13 cellular contexts compared by ENCODE assay signal in genomic region chr15:63291507-63291906, GRCh38. TPM values are rescaled to one million over a fixed set of nuclear protein-coding genes. Genes with fewer than 3 reads are reported as not detected.
DNase-seq lines count a peak whose midpoint lies in the region; ATAC-seq, FAIRE-seq and TF ChIP-seq lines count a peak whose summit lies in the region.
"Had no signal": no experiment of that assay in that cellular context is flagged by ENCODE, and none has a peak within 500 bp of the region (broad histone marks: within the 10 kb centered on the region; RNA-seq: fewer than 3 reads in every experiment).

No MANE protein-coding gene starts in this region.

- intact Hi-C loops in pancreas (cut with DNase I) (loop anchor here in 2 of 3 donors (5.0 to 10.0 kb wide), 2 partner anchors 116 to 123 kb away; no protein-coding TSS in a partner anchor), sigmoid colon (cut with DNase I) (no loop called here)

- no peak for FAIRE-seq in pancreas (lab: Jason Lieb, UNC)

- peak; percentile 60 for DNase-seq in H4 (ENCODE audit: low spot score)
- peak; percentile 48 for DNase-seq in amniotic stem cell (lab: John Stamatoyannopoulos, UW)
- peak; percentile 52 for DNase-seq in glomerular visceral epithelial cell (ENCODE audit: extremely low spot score)
- peak; percentile 76 for DNase-seq in smooth muscle cell of the brain vasculature (ENCODE audit: low read depth, low spot score)
- no peak for DNase-seq in 8988T
- DNase-seq in pancreas: no peak
- DNase-seq in caudate nucleus (lab: John Stamatoyannopoulos, UW): no peak
- DNase-seq in sigmoid colon: no peak
- DNase-seq: DMS79, GOT3, naive B cell, NCI-H69, transverse colon had no signal

- no peak for TF ChIP-seq POLR2A in sigmoid colon (IDR thresholded peaks at IDR 0.05)

- peak overlapping the region in 1 of 4 donors; percentile 3 for H3K27ac ChIP-seq in pancreas
- H3K27ac ChIP-seq in caudate nucleus (ENCODE audit: low read depth, low read length): no peak overlapping the region
- H3K27ac ChIP-seq in sigmoid colon: no peak overlapping the region
- H3K27ac ChIP-seq: transverse colon had no signal

- no peak for ATAC-seq in pancreas

- no peak overlapping the region for H3K4me3 ChIP-seq in pancreas
- no peak overlapping the region for H3K4me3 ChIP-seq in sigmoid colon
- H3K4me3 ChIP-seq: transverse colon had no signal

- H3K4me1 ChIP-seq in pancreas (no peaks in the 10 kb centered on the region), sigmoid colon (peaks cover 0 to 9% (median 0%) of the 10 kb centered on the region in 4 donors)

- TF ChIP-seq EP300 in sigmoid colon (IDR thresholded peaks at IDR 0.05): no peak

- H3K9me3 ChIP-seq in pancreas: no peaks in the 10 kb centered on the region
- H3K9me3 ChIP-seq in sigmoid colon: no peaks in the 10 kb centered on the region
- H3K9me3 ChIP-seq: transverse colon had no signal

- H3K36me3 ChIP-seq in pancreas: no peaks in the 10 kb centered on the region
- H3K36me3 ChIP-seq in sigmoid colon: peaks cover 0 to 53% (median 5%) of the 10 kb centered on the region in 4 donors
- H3K36me3 ChIP-seq: transverse colon had no signal

- H3K27me3 ChIP-seq in pancreas (no peaks in the 10 kb centered on the region), sigmoid colon (no peaks in the 10 kb centered on the region)
- H3K27me3 ChIP-seq: transverse colon had no signal

- TF ChIP-seq CTCF in pancreas (IDR thresholded peaks at IDR 0.05): no peak
- TF ChIP-seq CTCF in sigmoid colon (IDR thresholded peaks at IDR 0.05): no peak

RNA-seq across cellular contexts. Expression of gene APH1B, which starts 14.1 kb away (rescaled TPM):
- 20.7 and 27.3 TPM in 2 replicates for total RNA-seq in H4 (2014; rRNA removed; shearing (Covaris generic))
- total RNA-seq in pancreas (10 to 100 TPM in 1 of 6 donors, 1 to 10 TPM in 5; 3.2 to 10.7 (median 5.8) TPM), sigmoid colon (10 to 100 TPM in 2 of 4 donors, 1 to 10 TPM in 2; 7.9 to 11.0 (median 9.9) TPM)
- polyA plus RNA-seq in pancreas (10 to 100 TPM in 1 of 2 donors, 1 to 10 TPM in 1; 3.1 to 11.7 TPM), sigmoid colon (1 to 10 TPM; 1.8 to 6.9 (median 5.9) TPM)

Comparison
In these comparisons a context has a peak if more than half of its experiments do, and no peak if none do; other contexts are left out.
1. DNase-seq: peak in H4 (single experiment), amniotic stem cell (single experiment), glomerular visceral epithelial cell (single experiment) and smooth muscle cell of the brain vasculature (single experiment); none in 8988T (single experiment), pancreas (0 of 6), caudate nucleus (0 of 61) and sigmoid colon (single experiment).